In genomic region chr6:156474507-156475120, GRCh38 we compare ENCODE assay signal across 22 cellular contexts.
DNase-seq lines count a peak whose midpoint lies in the region; ATAC-seq and TF ChIP-seq lines count a peak whose summit lies in the region.
"Had no signal": no experiment of that assay in that cellular context is flagged by ENCODE, and none has a peak within 500 bp of the region (broad histone marks: within the 10 kb centered on the region; RNA-seq: fewer than 3 reads in every experiment).

No MANE protein-coding gene starts in this region.

- no peaks in the 10 kb centered on the region for H3K9me3 ChIP-seq in neural progenitor cell (ENCODE audit: low read depth)
- no peaks in the 10 kb centered on the region for H3K9me3 ChIP-seq in testis
- H3K9me3 ChIP-seq: lower lobe of right lung, MG63 had no signal

- no peak overlapping the region for H3K4me2 ChIP-seq in neural progenitor cell

- no peak overlapping the region for H3K4me3 Mint-ChIP-seq in neural progenitor cell
- H3K4me3 Mint-ChIP-seq: central memory CD8-positive, alpha-beta T cell; immature natural killer cell; T-helper 1 cell treated with Interleukin-12 subunit alpha and Interleukin-12 subunit beta and Interleukin-4 antibody, amounts not matched to agents 30 μg/mL and 1 μg/mL, for 36 hours had no signal

- H3K27ac ChIP-seq in neural progenitor cell (no peak overlapping the region), testis (no peak overlapping the region)
- H3K27ac ChIP-seq: lower lobe of right lung had no signal

- TF ChIP-seq POLR2A in testis (IDR thresholded peaks at IDR 0.05) = no peak

- H3K4me1 Mint-ChIP-seq in neural progenitor cell = no peaks in the 10 kb centered on the region
- H3K4me1 Mint-ChIP-seq: central memory CD8-positive, alpha-beta T cell; immature natural killer cell had no signal

- no peaks in the 10 kb centered on the region for H3K27me3 Mint-ChIP-seq in neural progenitor cell (ENCODE audit: insufficient read depth, low read depth)

- no peaks in the 10 kb centered on the region for H3F3A ChIP-seq in neural progenitor cell (ENCODE audit: low read depth)

- ATAC-seq in GM18519 (IDR thresholded peaks at IDR 0.05; ENCODE audit: low FRiP score, unreplicated experiment) (peak; percentile 61), HG02588 (IDR thresholded peaks at IDR 0.05; ENCODE audit: unreplicated experiment) (peak; percentile 79), HG03175 (IDR thresholded peaks at IDR 0.05; ENCODE audit: unreplicated experiment) (peak; percentile 58), GM21825 (IDR thresholded peaks at IDR 0.05; ENCODE audit: unreplicated experiment) (no peak)
- ATAC-seq: lower lobe of right lung, Right ventricle myocardium inferior, sciatic nerve had no signal

- no peaks in the 10 kb centered on the region for H4K20me1 ChIP-seq in neural progenitor cell (ENCODE audit: low read depth)

- no peaks in the 10 kb centered on the region for H3K36me3 Mint-ChIP-seq in neural progenitor cell
- H3K36me3 Mint-ChIP-seq: immature natural killer cell had no signal

- 76 to 83% methylated on average over 5 of the region's 5 CpGs for WGBS in testis, 2 donors

- H3K27ac Mint-ChIP-seq in neural progenitor cell = no peak overlapping the region
- H3K27ac Mint-ChIP-seq: immature natural killer cell; T-helper 1 cell treated with Interleukin-12 subunit alpha and Interleukin-12 subunit beta and Interleukin-4 antibody, amounts not matched to agents 30 μg/mL and 1 μg/mL, for 36 hours had no signal

- no peak overlapping the region for H3K4me3 ChIP-seq in GM06990 (replicated peaks; ENCODE audit: low read depth, low read length)
- no peak overlapping the region for H3K4me3 ChIP-seq in neural progenitor cell
- no peak overlapping the region for H3K4me3 ChIP-seq in testis
- H3K4me3 ChIP-seq: lower lobe of right lung, MG63 had no signal

- H3K9ac ChIP-seq in neural progenitor cell = no peak overlapping the region

- DNase-seq in GM06990 (ENCODE audit: extremely low read depth, insufficient read length) = peak; percentile 24
- DNase-seq in neural progenitor cell (ENCODE audit: low spot score) = no peak
- no peak for DNase-seq in H4 (ENCODE audit: low spot score)
- DNase-seq in testis = no peak
- DNase-seq: activated effector memory CD4-positive, alpha-beta T cell treated with anti-CD3 and anti-CD28 coated beads, Interleukin-2, amount 50 U/mL, for 16 hours; anterior cingulate cortex; DND-41; effector memory CD4-positive, alpha-beta T cell; immature natural killer cell; IMR-90; lower lobe of right lung; MG63; NCI-H187; NCI-H524 had no signal

- H3K4me1 ChIP-seq in neural progenitor cell (no peaks in the 10 kb centered on the region), testis (no peaks in the 10 kb centered on the region)
- H3K4me1 ChIP-seq: lower lobe of right lung had no signal

- intact Hi-C loops in testis (cut with DNase I; ENCODE audit: low total_unique reads) = no loop called here

- no peaks in the 10 kb centered on the region for H3K9me3 Mint-ChIP-seq in neural progenitor cell
- H3K9me3 Mint-ChIP-seq: central memory CD8-positive, alpha-beta T cell had no signal

- H3K36me3 ChIP-seq in GM06990 (ENCODE audit: control insufficient read depth, insufficient read depth, low read length) (no peaks in the 10 kb centered on the region), neural progenitor cell (no peaks in the 10 kb centered on the region), testis (ENCODE audit: low read depth, missing control alignments) (no peaks in the 10 kb centered on the region)
- H3K36me3 ChIP-seq: lower lobe of right lung, MG63 had no signal

- H3K27me3 ChIP-seq in GM06990 (replicated peaks; ENCODE audit: control insufficient read depth, insufficient read depth, low read length) (no peaks in the 10 kb centered on the region), neural progenitor cell (no peaks in the 10 kb centered on the region), testis (no peaks in the 10 kb centered on the region)
- H3K27me3 ChIP-seq: MG63 had no signal

- TF ChIP-seq CTCF in GM06990 (IDR thresholded peaks at IDR 0.05; ENCODE audit: insufficient read depth, low read length, poor library complexity, severe bottlenecking) = no peak
- TF ChIP-seq CTCF in neural progenitor cell (IDR thresholded peaks at IDR 0.05) = no peak
- no peak for TF ChIP-seq CTCF in testis (IDR thresholded peaks at IDR 0.05)

- no peak overlapping the region for H2AFZ ChIP-seq in neural progenitor cell (replicated peaks)

- H3K79me2 ChIP-seq in neural progenitor cell (ENCODE audit: low read depth) = no peaks in the 10 kb centered on the region
